Comparison of ENCODE assay signal across 22 cellular contexts in genomic region chr5:175706499-175706898, GRCh38. TPM values are rescaled to one million over a fixed set of nuclear protein-coding genes. Genes with fewer than 3 reads are reported as not detected.
DNase-seq lines count a peak whose midpoint lies in the region; ATAC-seq and TF ChIP-seq lines count a peak whose summit lies in the region.
"Had no signal": no experiment of that assay in that cellular context is flagged by ENCODE, and none has a peak within 500 bp of the region (broad histone marks: within the 10 kb centered on the region; RNA-seq: fewer than 3 reads in every experiment).

No MANE protein-coding gene starts in this region.

- DNase-seq in activated effector memory CD4-positive, alpha-beta T cell treated with anti-CD3 and anti-CD28 coated beads, Interleukin-2, amount 50 U/mL, for 16 hours: peak; percentile 33
- DNase-seq in activated effector memory CD4-positive, alpha-beta T cell treated with Interleukin-2 at 50 U/mL for 16 hours: no peak
- DNase-seq in NCI-H146 treated with DMSO at 0.1 percent for 48 hours (lab: John Stamatoyannopoulos, UW; ENCODE audit: unreplicated experiment) (peak; percentile 59), left ventricle myocardium superior (no peak), sigmoid colon (peak; percentile 47), 8988T (no peak), anterior cingulate cortex (lab: John Stamatoyannopoulos, UW) (no peak)
- DNase-seq: activated naive CD4-positive, alpha-beta T cell treated with anti-CD3 and anti-CD28 coated beads for 36 hours; activated T-cell treated with anti-CD3 and anti-CD28 coated beads, Interleukin-2, amount 50 U/mL, for 4 hours; C1 segment of cervical spinal cord; hypothalamus; naive B cell; NCI-H1092; ovary; stimulated activated CD4-positive, alpha-beta T cell treated with anti-CD3 and anti-CD28 coated beads, Interleukin-1b, Interleukin-23, amount 100 ng/mL, for 48 hours; uterus had no signal

- no peaks in the 10 kb centered on the region for H3K36me3 ChIP-seq in sigmoid colon
- H3K36me3 ChIP-seq: ovary had no signal

- no peak overlapping the region for H3K27ac ChIP-seq in sigmoid colon
- H3K27ac ChIP-seq: ovary, SK-N-MC, uterus had no signal

- peak; percentile 43 for ATAC-seq in left ventricle myocardium superior
- ATAC-seq in GM18873 (IDR thresholded peaks at IDR 0.05; ENCODE audit: low FRiP score, unreplicated experiment): no peak
- ATAC-seq: activated T-cell treated with anti-CD3 and anti-CD28 coated beads, Interleukin-2, amount 50 U/mL, for 4 hours; Panc1; WTC11 had no signal

- TF ChIP-seq POLR2A in sigmoid colon (IDR thresholded peaks at IDR 0.05): no peak

- no peaks in the 10 kb centered on the region for H3K27me3 ChIP-seq in sigmoid colon
- H3K27me3 ChIP-seq: ovary, uterus had no signal

- no peaks in the 10 kb centered on the region for H3K4me1 ChIP-seq in sigmoid colon
- H3K4me1 ChIP-seq: uterus had no signal

- intact Hi-C loops in left ventricle myocardium superior (cut with micrococcal nuclease): no loop called here
- intact Hi-C loops in sigmoid colon (cut with DNase I): no loop called here

- TF ChIP-seq CTCF in sigmoid colon (IDR thresholded peaks at IDR 0.05): no peak

- H3K9me3 ChIP-seq in sigmoid colon: peaks cover 0 to 3% (median 0%) of the 10 kb centered on the region in 4 donors
- H3K9me3 ChIP-seq: ovary, uterus had no signal

- no peak for TF ChIP-seq EP300 in sigmoid colon (IDR thresholded peaks at IDR 0.05)

- no peak overlapping the region for H3K4me3 ChIP-seq in sigmoid colon
- H3K4me3 ChIP-seq: ovary, SK-N-MC, uterus had no signal

- WGBS in sigmoid colon, 2 donors: 45 to 71% methylated on average over 6 of the region's 6 CpGs

RNA-seq across cellular contexts. Expression of gene HRH2, which starts 48.6 kb away (rescaled TPM):
- total RNA-seq in left ventricle myocardium superior (58.0 TPM), sigmoid colon (1 to 10 TPM; 1.1 to 3.8 (median 2.0) TPM)
- polyA plus RNA-seq in sigmoid colon: 1 to 10 TPM in 1 of 3 donors, under 1 TPM in 2; under 0.01 to 3.6 (median 0.23) TPM
- total RNA-seq: fibroblast of villous mesenchyme, NCI-H460 had no signal

Comparison
In these comparisons a context has a peak if more than half of its experiments do, and no peak if none do; other contexts are left out.
1. DNase-seq: peak in activated effector memory CD4-positive, alpha-beta T cell treated with anti-CD3 and anti-CD28 coated beads, Interleukin-2, amount 50 U/mL, for 16 hours (single experiment), NCI-H146 treated with DMSO at 0.1 percent for 48 hours (single experiment) and sigmoid colon (single experiment); none in activated effector memory CD4-positive, alpha-beta T cell treated with Interleukin-2 at 50 U/mL for 16 hours (single experiment), left ventricle myocardium superior (single experiment), 8988T (single experiment) and anterior cingulate cortex (0 of 58).
2. RNA of gene HRH2, which starts 48.6 kb away (total RNA-seq): 58.0 TPM in left ventricle myocardium superior (single experiment); 1.1 to 3.8 TPM in sigmoid colon; every median in the first group is over 10 times any median in the second.